Comparison of ENCODE assay signal across 24 cellular contexts in genomic region chr22:42595434-42595833, GRCh38. TPM values are rescaled to one million over a fixed set of nuclear protein-coding genes. Genes with fewer than 3 reads are reported as not detected.
DNase-seq lines count a peak whose midpoint lies in the region; ATAC-seq and TF ChIP-seq lines count a peak whose summit lies in the region.
"Had no signal": no experiment of that assay in that cellular context is flagged by ENCODE, and none has a peak within 500 bp of the region (broad histone marks: within the 10 kb centered on the region; RNA-seq: fewer than 3 reads in every experiment).

No MANE protein-coding gene starts in this region.

- no peak for TF ChIP-seq CTCF in BE2C (IDR thresholded peaks at IDR 0.05; ENCODE audit: low read depth, low read length)
- TF ChIP-seq CTCF in WERI-Rb-1 (IDR thresholded peaks at IDR 0.05; ENCODE audit: low read depth, low read length), result no peak
- no peak for TF ChIP-seq CTCF in breast epithelium (IDR thresholded peaks at IDR 0.05)
- no peak for TF ChIP-seq CTCF in ovary (IDR thresholded peaks at IDR 0.05)

- H3K4me3 ChIP-seq in BE2C (ENCODE audit: low read depth, low read length), result no peak overlapping the region
- H3K4me3 ChIP-seq in WERI-Rb-1 (ENCODE audit: low read depth, low read length), result no peak overlapping the region
- no peak overlapping the region for H3K4me3 ChIP-seq in mesodermal cell (ENCODE audit: extremely low read depth, insufficient read depth, low read length, poor library complexity, severe bottlenecking)
- no peak overlapping the region for H3K4me3 ChIP-seq in breast epithelium
- no peak overlapping the region for H3K4me3 ChIP-seq in ovary
- H3K4me3 ChIP-seq: GM23338, left lung, suprapubic skin had no signal

- DNase-seq in BE2C (peak; percentile 76), WERI-Rb-1 (peak; percentile 57), foreskin melanocyte (peak; percentile 59), breast epithelium (ENCODE audit: low spot score in 2 of 2) (no peak), ovary (no peak)
- DNase-seq: activated CD4-positive, alpha-beta memory T cell treated with anti-CD3 and anti-CD28 coated beads, Interleukin-2, amount 10 ng/mL, durations not matched to agents 7 days and 5 days; activated CD4-positive, CD25-positive, alpha-beta regulatory T cell; activated gamma-delta T cell treated with Interleukin-2 at 50 U/mL for 16 hours; amniotic stem cell; COR-L47; DMS79 treated with DMSO at 0.1 percent for 48 hours; KBM-7; MM.1S; NCI-H1436; NCI-H446 treated with DMSO at 0.1 percent for 48 hours; T1000 had no signal

- WGBS in mesodermal cell (ENCODE audit: insufficient coverage in 2 of 2), 2 experiments, result 75% methylated on average over 2 to 3 of the region's 3 CpGs
- WGBS in ovary, 3 donors, result 41 to 54% (median 42%) methylated on average over 3 of the region's 3 CpGs

- H3K27ac ChIP-seq in WERI-Rb-1 (peak overlapping the region; percentile 68), mesodermal cell (ENCODE audit: low read depth, low read length, severe bottlenecking) (peak overlapping the region; percentile 96), breast epithelium (no peak overlapping the region), ovary (no peak overlapping the region)
- H3K27ac ChIP-seq: left lung, suprapubic skin had no signal

- H3K9me3 ChIP-seq in BE2C (no peaks in the 10 kb centered on the region), WERI-Rb-1 (ENCODE audit: severe bottlenecking) (no peaks in the 10 kb centered on the region), mesodermal cell (ENCODE audit: control insufficient read depth, low read length) (no peaks in the 10 kb centered on the region), breast epithelium (no peaks in the 10 kb centered on the region), ovary (no peaks in the 10 kb centered on the region)
- H3K9me3 ChIP-seq: left lung, suprapubic skin had no signal

- intact Hi-C loops in breast epithelium (cut with DNase I; ENCODE audit: low total_unique reads), result no loop called here
- intact Hi-C loops in ovary (cut with DNase I), result no loop called here

- no peak for ATAC-seq in HG02870 (IDR thresholded peaks at IDR 0.05; ENCODE audit: unreplicated experiment)
- ATAC-seq in HG03196 (IDR thresholded peaks at IDR 0.05; ENCODE audit: unreplicated experiment), result no peak
- ATAC-seq: GM23338 had no signal

- TF ChIP-seq EP300 in ovary (IDR thresholded peaks at IDR 0.05), result no peak

- H3K27me3 ChIP-seq in BE2C (no peaks in the 10 kb centered on the region), WERI-Rb-1 (ENCODE audit: insufficient read depth, low read depth, severe bottlenecking) (no peaks in the 10 kb centered on the region), breast epithelium (no peaks in the 10 kb centered on the region), ovary (no peaks in the 10 kb centered on the region)
- H3K27me3 ChIP-seq: left lung, suprapubic skin had no signal

- H3K4me1 ChIP-seq in BE2C (peaks cover 29% of the 10 kb centered on the region), mesodermal cell (ENCODE audit: control insufficient read depth, insufficient read depth, low read length, poor library complexity, severe bottlenecking) (peaks cover 26% of the 10 kb centered on the region), breast epithelium (no peaks in the 10 kb centered on the region), ovary (ENCODE audit: insufficient read depth) (peaks cover 6% of the 10 kb centered on the region)
- H3K4me1 ChIP-seq: suprapubic skin had no signal

- H3K36me3 ChIP-seq in BE2C (peaks cover 71% of the 10 kb centered on the region), WERI-Rb-1 (peaks cover 94% of the 10 kb centered on the region), mesodermal cell (ENCODE audit: control insufficient read depth, insufficient read depth, low read length) (peaks cover 97% of the 10 kb centered on the region), breast epithelium (peaks cover 6% of the 10 kb centered on the region), ovary (no peaks in the 10 kb centered on the region)

- TF ChIP-seq POLR2A in breast epithelium (IDR thresholded peaks at IDR 0.05) (no peak), ovary (IDR thresholded peaks at IDR 0.05) (no peak)

RNA-seq across cellular contexts. Expression of gene POLDIP3, which starts 19.2 kb away (rescaled TPM):
- 147 TPM for polyA plus RNA-seq in BE2C (2012; ENCODE audit: insufficient read depth, insufficient read length, low read depth)
- polyA plus RNA-seq in mesodermal cell (2013, experiment 1 of 2), result 68.9 TPM
- 57.8 TPM for polyA plus RNA-seq in mesodermal cell (2013, experiment 2 of 2)
- 10 to 100 TPM; 33.1 to 52.8 (median 38.3) TPM for total RNA-seq in breast epithelium
- total RNA-seq in ovary, result 100 to 1,000 TPM in 5 of 7 donors, 10 to 100 TPM in 2; 44.0 to 133 (median 103) TPM
- polyA plus RNA-seq in ovary, result 100 to 1,000 TPM in 1 of 2 donors, 10 to 100 TPM in 1; 69.1 to 125 TPM

RNA-seq across cellular contexts. Expression of gene SERHL2, which starts 41.7 kb away (rescaled TPM):
- polyA plus RNA-seq in BE2C (2012; ENCODE audit: insufficient read depth, insufficient read length, low read depth), result 12.1 TPM
- polyA plus RNA-seq in mesodermal cell (2013, experiment 1 of 2), result 4.3 TPM
- 3.9 TPM for polyA plus RNA-seq in mesodermal cell (2013, experiment 2 of 2)
- 10 to 100 TPM in 2 of 3 donors, 1 to 10 TPM in 1; 1.3 to 64.2 (median 16.7) TPM for total RNA-seq in breast epithelium
- total RNA-seq in ovary, result 10 to 100 TPM in 6 of 7 donors, 1 to 10 TPM in 1; 8.1 to 27.8 (median 14.9) TPM
- 10 to 100 TPM; 14.3 to 22.5 TPM for polyA plus RNA-seq in ovary
- total RNA-seq: HT-29 had no signal

RNA-seq across cellular contexts. Expression of gene ATP5MGL, which starts 45.0 kb away (rescaled TPM):
- polyA plus RNA-seq in BE2C (2012; ENCODE audit: insufficient read depth, insufficient read length, low read depth), result not detected
- polyA plus RNA-seq in mesodermal cell (2013, experiment 1 of 2), result not detected
- not detected for polyA plus RNA-seq in mesodermal cell (2013, experiment 2 of 2)
- under 1 TPM in 1 of 3 donors, not detected in 2; 0.73 TPM for total RNA-seq in breast epithelium
- total RNA-seq in ovary, result under 1 TPM in 5 of 7 donors, not detected in 2; 0.30 to 0.91 (median 0.54) TPM
- polyA plus RNA-seq in ovary, result not detected
- total RNA-seq: GM23338, HT-29 had no signal
- polyA plus RNA-seq: BJ had no signal

RNA-seq across cellular contexts. Expression of gene CYB5R3, which starts 53.8 kb away (rescaled TPM):
- 287 TPM for polyA plus RNA-seq in BE2C (2012; ENCODE audit: insufficient read depth, insufficient read length, low read depth)
- 168 TPM for polyA plus RNA-seq in mesodermal cell (2013, experiment 1 of 2)
- polyA plus RNA-seq in mesodermal cell (2013, experiment 2 of 2), result 146 TPM
- total RNA-seq in breast epithelium (100 to 1,000 TPM in 1 of 3 donors, 10 to 100 TPM in 2; 56.5 to 248 (median 87.5) TPM), ovary (100 to 1,000 TPM in 5 of 7 donors, 10 to 100 TPM in 2; 56.9 to 279 (median 228) TPM)
- polyA plus RNA-seq in ovary, result 100 to 1,000 TPM; 224 to 231 TPM

Comparison
In these comparisons a context has a peak if more than half of its experiments do, and no peak if none do; other contexts are left out.
1. DNase-seq: peak in BE2C (single experiment), WERI-Rb-1 (single experiment) and foreskin melanocyte (single experiment); none in breast epithelium (0 of 2) and ovary (0 of 5).
2. H3K27ac ChIP-seq: peak in WERI-Rb-1 (single experiment) and mesodermal cell (single experiment); none in breast epithelium (0 of 2) and ovary (0 of 2).